22 cellular contexts compared by ENCODE assay signal in the genomic region with DNA sequence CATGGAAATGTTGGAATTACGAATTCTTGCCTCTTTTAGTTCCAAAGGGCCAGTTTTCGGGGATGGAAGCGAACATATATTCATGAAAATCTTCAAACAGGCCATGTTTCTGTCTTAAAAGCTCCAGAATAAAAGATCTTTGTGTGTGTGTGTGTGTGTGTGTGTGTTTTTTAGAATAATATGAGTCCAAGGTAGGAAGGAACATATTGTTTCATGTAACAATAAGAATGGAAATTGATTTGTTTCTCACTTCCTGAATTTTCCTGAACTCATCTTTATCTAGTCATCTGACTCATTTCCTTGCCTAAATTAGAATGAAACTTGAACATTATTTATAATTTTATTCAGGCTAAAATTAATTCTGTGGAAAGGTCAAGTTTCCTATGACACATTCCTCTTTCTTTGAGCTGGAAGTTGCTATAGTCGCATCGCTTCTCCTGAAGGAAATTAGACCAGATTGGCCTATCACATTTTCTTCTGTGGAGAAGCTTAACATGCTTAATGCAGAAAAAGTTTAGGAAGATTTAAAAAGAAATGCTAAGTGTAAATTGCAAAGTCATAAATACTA.
DNase-seq lines count a peak whose midpoint lies in the region; ATAC-seq and TF ChIP-seq lines count a peak whose summit lies in the region.
"Had no signal": no experiment of that assay in that cellular context is flagged by ENCODE, and none has a peak within 500 bp of the region (broad histone marks: within the 10 kb centered on the region; RNA-seq: fewer than 3 reads in every experiment).

No MANE protein-coding gene starts in this region.

- TF ChIP-seq CTCF in heart right ventricle (IDR thresholded peaks at IDR 0.05) (no peak), right atrium auricular region (IDR thresholded peaks at IDR 0.05) (no peak), parathyroid adenoma (IDR thresholded peaks at IDR 0.05) (no peak)

- H3K4me2 ChIP-seq in parathyroid adenoma (ENCODE audit: low read length), result no peak overlapping the region
- H3K4me2 ChIP-seq: A549 had no signal

- no peaks in the 10 kb centered on the region for H3K36me3 ChIP-seq in heart right ventricle
- no peaks in the 10 kb centered on the region for H3K36me3 ChIP-seq in right atrium auricular region
- H3K36me3 ChIP-seq in parathyroid adenoma (ENCODE audit: control insufficient read depth, insufficient read depth, low read length), result no peaks in the 10 kb centered on the region
- no peaks in the 10 kb centered on the region for H3K36me3 ChIP-seq in SJCRH30
- H3K36me3 ChIP-seq: BE2C, MG63 had no signal

- DNase-seq in heart right ventricle, result no peak
- no peak for DNase-seq in right atrium auricular region (ENCODE audit: low spot score)
- peak; percentile 9 for DNase-seq in LHCN-M2 (ENCODE audit: low read depth)
- DNase-seq in dermis blood vessel endothelial cell, result peak; percentile 5
- DNase-seq in SJCRH30, result no peak
- DNase-seq in NCI-H1694 treated with DMSO at 0.1 percent for 48 hours (lab: John Stamatoyannopoulos, UW), result no peak
- DNase-seq in iPS-NIHi7 (ENCODE audit: extremely low spot score), result no peak
- DNase-seq: BE2C; CD4-positive, CD25-positive, alpha-beta regulatory T cell; DMS79; Kasumi-1; NCI-H1105; NCI-H2081; NCI-H2171; NCI-H345; NCI-H524; PC-3; RPMI8226; SHP77 treated with DMSO at 0.1 percent for 48 hours had no signal

- H3K4me1 ChIP-seq in heart right ventricle (peaks cover 0 to 40% (median 4%) of the 10 kb centered on the region in 9 donors), right atrium auricular region (no peaks in the 10 kb centered on the region), parathyroid adenoma (no peaks in the 10 kb centered on the region), SJCRH30 (peaks cover 12% of the 10 kb centered on the region)
- H3K4me1 ChIP-seq: A549, BE2C had no signal

- intact Hi-C loops in heart right ventricle (cut with DNase I), result no loop called here

- no peak overlapping the region for H3K4me3 ChIP-seq in heart right ventricle
- no peak overlapping the region for H3K4me3 ChIP-seq in right atrium auricular region
- no peak overlapping the region for H3K4me3 ChIP-seq in parathyroid adenoma (ENCODE audit: low read depth, low read length)
- no peak overlapping the region for H3K4me3 ChIP-seq in SJCRH30
- H3K4me3 ChIP-seq: A549, MG63 had no signal

- H3K27me3 ChIP-seq in heart right ventricle (no peaks in the 10 kb centered on the region), right atrium auricular region (no peaks in the 10 kb centered on the region), parathyroid adenoma (ENCODE audit: control insufficient read depth, insufficient read depth, low read length) (no peaks in the 10 kb centered on the region), SJCRH30 (no peaks in the 10 kb centered on the region)
- H3K27me3 ChIP-seq: BE2C, MG63 had no signal

- no peak overlapping the region for H2AFZ ChIP-seq in parathyroid adenoma

- peak overlapping the region in 8 of 10 donors; percentile 7 to 67 (median 40) for H3K27ac ChIP-seq in heart right ventricle
- H3K27ac ChIP-seq in right atrium auricular region, result peak overlapping the region in 1 of 2 donors; percentile 13
- H3K27ac ChIP-seq in parathyroid adenoma, result peak overlapping the region; percentile 15
- H3K27ac ChIP-seq in SJCRH30, result no peak overlapping the region
- H3K27ac ChIP-seq: A549 had no signal

- no peaks in the 10 kb centered on the region for H3K79me2 ChIP-seq in parathyroid adenoma

- peak in 4 of 8 donors; percentile 41 to 66 (median 60) for ATAC-seq in heart right ventricle
- ATAC-seq: A549, PC-3 had no signal

- H3K9ac ChIP-seq in parathyroid adenoma, result no peak overlapping the region

- 66 to 77% methylated on average over 5 of the region's 5 CpGs for whole genome bisulfite sequencing in heart right ventricle, 2 donors

- H3K9me3 ChIP-seq in heart right ventricle (no peaks in the 10 kb centered on the region), right atrium auricular region (no peaks in the 10 kb centered on the region), parathyroid adenoma (ENCODE audit: control insufficient read depth, low read length) (no peaks in the 10 kb centered on the region), SJCRH30 (replicated peaks) (no peaks in the 10 kb centered on the region; the same call in 1 of the 2 replicates)
- H3K9me3 ChIP-seq: A549, BE2C, MG63 had no signal

Comparison
In these comparisons a context has a peak if more than half of its experiments do, and no peak if none do; other contexts are left out.
1. DNase-seq: peak in LHCN-M2 (single experiment) and dermis blood vessel endothelial cell (single experiment); none in heart right ventricle (0 of 2), right atrium auricular region (single experiment), SJCRH30 (0 of 2), NCI-H1694 treated with DMSO at 0.1 percent for 48 hours (single experiment) and iPS-NIHi7 (single experiment).